In genomic region chr18:8776013-8776515, GRCh38 we compare ENCODE assay signal across 28 cellular contexts.
A peak's percentile ranks its signal among the peaks of the same experiment; 100 is the strongest.
DNase-seq lines count a peak whose midpoint lies in the region; ATAC-seq and TF ChIP-seq lines count a peak whose summit lies in the region.
"Had no signal": no experiment of that assay in that cellular context is flagged by ENCODE, and none has a peak within 500 bp of the region (broad histone marks: within the 10 kb centered on the region; RNA-seq: fewer than 3 reads in every experiment).

No MANE protein-coding gene starts in this region.

- H3K23ac ChIP-seq in IMR-90 (ENCODE audit: low read depth, low read length) (peak overlapping the region; percentile 68; the same call in 1 of the 2 replicates), mesendoderm (ENCODE audit: low read length) (peak overlapping the region; percentile 34)

- CTCF ChIA-PET in IMR-90 (lab: Yijun Ruan, JAX): no interaction called here

- dilution Hi-C loops in IMR-90 (cut with HindIII; ENCODE audit: low sequenced_read_pairs, unreplicated experiment): no loop called here

- no peak overlapping the region for H2AK9ac ChIP-seq in IMR-90 (replicated peaks; ENCODE audit: low read depth, low read length, poor library complexity)

- H3K27me3 ChIP-seq in IMR-90 (ENCODE audit: control insufficient read depth, insufficient read depth, low read length) (no peaks in the 10 kb centered on the region), mesendoderm (ENCODE audit: insufficient read depth, low read length, poor library complexity) (no peaks in the 10 kb centered on the region), testis (no peaks in the 10 kb centered on the region), breast epithelium (no peaks in the 10 kb centered on the region)
- H3K27me3 ChIP-seq: gastrocnemius medialis had no signal

- no peaks in the 10 kb centered on the region for H3K27me3 Mint-ChIP-seq in activated naive CD8-positive, alpha-beta T cell treated with anti-CD3 and anti-CD28 coated beads, Interleukin-2, amount 50 U/mL, for 24 hours

- peaks cover 23% of the 10 kb centered on the region for H3K9me1 ChIP-seq in IMR-90 (ENCODE audit: insufficient read depth, low read length)

- peaks cover 35% of the 10 kb centered on the region for H3K36me3 ChIP-seq in IMR-90 (ENCODE audit: control insufficient read depth, insufficient read depth, low read length)
- no peaks in the 10 kb centered on the region for H3K36me3 ChIP-seq in mesendoderm (ENCODE audit: control insufficient read depth, insufficient read depth, low read length)
- no peaks in the 10 kb centered on the region for H3K36me3 ChIP-seq in testis (ENCODE audit: low read depth, missing control alignments)
- H3K36me3 ChIP-seq in breast epithelium: no peaks in the 10 kb centered on the region
- H3K36me3 ChIP-seq: gastrocnemius medialis had no signal

- peaks cover 9% of the 10 kb centered on the region; the same call in 1 of the 2 replicates for H4K20me1 ChIP-seq in IMR-90 (ENCODE audit: insufficient read depth, low read length)

- H3K4me2 ChIP-seq in IMR-90 (ENCODE audit: low read depth, low read length) (no peak overlapping the region), mesendoderm (ENCODE audit: low read length) (no peak overlapping the region)

- no peak overlapping the region for H3K9ac ChIP-seq in IMR-90 (ENCODE audit: low read depth, low read length)
- no peak overlapping the region for H3K9ac ChIP-seq in mesendoderm (ENCODE audit: low read length)

- ATAC-seq in IMR-90 (ENCODE audit: low read depth): peak; percentile 13; the same call in 1 of the 2 replicates
- no peak for ATAC-seq in activated naive CD8-positive, alpha-beta T cell treated with anti-CD3 and anti-CD28 coated beads, Interleukin-2, amount 50 U/mL, for 24 hours
- ATAC-seq: activated CD4-positive, CD25-positive, alpha-beta regulatory T cell treated with anti-CD3 and anti-CD28 coated beads, Interleukin-2, amount 50 U/mL, for 24 hours; gastrocnemius medialis; K562; left lobe of liver; PC-3; SK-N-SH treated with all-trans-retinoic acid at 6 μM for 48 hours; stimulated activated effector memory CD8-positive, alpha-beta T cell treated with anti-CD3 and anti-CD28 coated beads, Interleukin-12 subunit alpha, Interleukin-12 subunit beta, amount 100 ng/mL, for 72 hours; T-helper 17 cell had no signal

- H2BK120ac ChIP-seq in IMR-90 (ENCODE audit: low read depth, low read length): no peak overlapping the region
- H2BK120ac ChIP-seq in mesendoderm (ENCODE audit: low read depth, low read length): no peak overlapping the region

- H3K56ac ChIP-seq in IMR-90 (ENCODE audit: extremely low read depth, insufficient read depth, low read length) (no peak overlapping the region), mesendoderm (ENCODE audit: low read length) (no peak overlapping the region)

- no peak overlapping the region for H3K4ac ChIP-seq in IMR-90 (ENCODE audit: low read depth, low read length)
- no peak overlapping the region for H3K4ac ChIP-seq in mesendoderm (ENCODE audit: low read depth, low read length)

- H2BK15ac ChIP-seq in IMR-90 (ENCODE audit: low read depth, low read length): no peak overlapping the region
- H2BK15ac ChIP-seq in mesendoderm (replicated peaks; ENCODE audit: low read depth): no peak overlapping the region

- H2AK5ac ChIP-seq in IMR-90 (ENCODE audit: low read depth, low read length): no peak overlapping the region
- no peak overlapping the region for H2AK5ac ChIP-seq in mesendoderm (ENCODE audit: low read length)

- BruUV-seq in IMR-90 (replicated peaks; lab: Mats Ljungman, UMichigan): no TSS peak

- H3K18ac ChIP-seq in IMR-90 (ENCODE audit: low read depth, low read length): no peak overlapping the region
- H3K18ac ChIP-seq in mesendoderm (ENCODE audit: low read length): peak overlapping the region; percentile 54

- no peak overlapping the region for H3K4me3 Mint-ChIP-seq in activated naive CD8-positive, alpha-beta T cell treated with anti-CD3 and anti-CD28 coated beads, Interleukin-2, amount 50 U/mL, for 24 hours
- H3K4me3 Mint-ChIP-seq: endodermal cell; stimulated activated effector memory CD8-positive, alpha-beta T cell treated with anti-CD3 and anti-CD28 coated beads, Interleukin-12 subunit alpha, Interleukin-12 subunit beta, amount 100 ng/mL, for 72 hours; T-helper 17 cell had no signal

- TF ChIP-seq CTCF in IMR-90 (conservative IDR thresholded peaks at IDR 0.05; ENCODE audit: low read depth, low read length): no peak
- no peak for TF ChIP-seq CTCF in coronary artery (IDR thresholded peaks at IDR 0.05)
- no peak for TF ChIP-seq CTCF in testis (IDR thresholded peaks at IDR 0.05)
- TF ChIP-seq CTCF in breast epithelium (IDR thresholded peaks at IDR 0.05): no peak

- H3K36me3 Mint-ChIP-seq in activated naive CD8-positive, alpha-beta T cell treated with anti-CD3 and anti-CD28 coated beads, Interleukin-2, amount 50 U/mL, for 24 hours (ENCODE audit: low read depth): no peaks in the 10 kb centered on the region
- H3K36me3 Mint-ChIP-seq: stimulated activated effector memory CD8-positive, alpha-beta T cell treated with anti-CD3 and anti-CD28 coated beads, Interleukin-12 subunit alpha, Interleukin-12 subunit beta, amount 100 ng/mL, for 72 hours had no signal

- H2AFZ ChIP-seq in IMR-90 (replicated peaks; ENCODE audit: low read length, poor library complexity): no peak overlapping the region

- H2BK5ac ChIP-seq in IMR-90 (ENCODE audit: low read depth, low read length, poor library complexity, severe bottlenecking) (no peak overlapping the region), mesendoderm (ENCODE audit: low read length) (no peak overlapping the region)

- TF ChIP-seq POLR2A in IMR-90 (IDR thresholded peaks at IDR 0.05; ENCODE audit: low read depth, low read length): no peak
- no peak for TF ChIP-seq POLR2A in testis (IDR thresholded peaks at IDR 0.05)
- no peak for TF ChIP-seq POLR2A in breast epithelium (IDR thresholded peaks at IDR 0.05)

- no peaks in the 10 kb centered on the region for H3K4me1 Mint-ChIP-seq in activated naive CD8-positive, alpha-beta T cell treated with anti-CD3 and anti-CD28 coated beads, Interleukin-2, amount 50 U/mL, for 24 hours
- H3K4me1 Mint-ChIP-seq: stimulated activated effector memory CD8-positive, alpha-beta T cell treated with anti-CD3 and anti-CD28 coated beads, Interleukin-12 subunit alpha, Interleukin-12 subunit beta, amount 100 ng/mL, for 72 hours had no signal

- no peak overlapping the region for H3K27ac Mint-ChIP-seq in activated naive CD8-positive, alpha-beta T cell treated with anti-CD3 and anti-CD28 coated beads, Interleukin-2, amount 50 U/mL, for 24 hours
- H3K27ac Mint-ChIP-seq: endodermal cell; stimulated activated effector memory CD8-positive, alpha-beta T cell treated with anti-CD3 and anti-CD28 coated beads, Interleukin-12 subunit alpha, Interleukin-12 subunit beta, amount 100 ng/mL, for 72 hours; T-helper 17 cell had no signal

- H3K14ac ChIP-seq in IMR-90 (replicated peaks; ENCODE audit: low read depth, low read length): peak overlapping the region; percentile 45; the same call in 1 of the 2 replicates

- H3K27ac ChIP-seq in IMR-90 (ENCODE audit: insufficient read depth, low read length) (peak overlapping the region; percentile 46; the same call in 1 of the 2 replicates), coronary artery (no peak overlapping the region), mesendoderm (ENCODE audit: low read depth, low read length) (no peak overlapping the region), testis (no peak overlapping the region), breast epithelium (no peak overlapping the region)
- H3K27ac ChIP-seq: C4-2B, gastrocnemius medialis had no signal

- H3K79me2 ChIP-seq in mesendoderm (ENCODE audit: control insufficient read depth, insufficient read depth, low read length): no peaks in the 10 kb centered on the region

- intact Hi-C loops in IMR-90 (cut with micrococcal nuclease) (no loop called here), testis (cut with DNase I; ENCODE audit: low total_unique reads) (no loop called here), breast epithelium (cut with DNase I; ENCODE audit: low total_unique reads) (no loop called here)

- H3K79me1 ChIP-seq in IMR-90 (ENCODE audit: low read depth in 1 of 2, low read length in 2 of 2): peaks cover 42 to 85% of the 10 kb centered on the region in 2 experiments
- peaks cover 2% of the 10 kb centered on the region for H3K79me1 ChIP-seq in mesendoderm (ENCODE audit: low read length)

- H3K4me1 ChIP-seq in IMR-90 (ENCODE audit: control insufficient read depth, insufficient read depth, low read length): peaks cover 5% of the 10 kb centered on the region
- H3K4me1 ChIP-seq in mesendoderm (ENCODE audit: control insufficient read depth, low read depth, low read length): no peaks in the 10 kb centered on the region
- peaks cover 24% of the 10 kb centered on the region for H3K4me1 ChIP-seq in testis
- peaks cover 0 to 4% of the 10 kb centered on the region in 2 donors for H3K4me1 ChIP-seq in breast epithelium
- H3K4me1 ChIP-seq: Caco-2, gastrocnemius medialis had no signal

- H4K8ac ChIP-seq in IMR-90 (ENCODE audit: low read depth in 2 of 2, low read length in 2 of 2) (peak overlapping the region in 1 of 2 experiments; percentile 3; a peak in 1 of 4 replicates), mesendoderm (ENCODE audit: low read depth, low read length) (no peak overlapping the region)

- H3K9me3 ChIP-seq in IMR-90 (ENCODE audit: control insufficient read depth, insufficient read depth, low read length) (no peaks in the 10 kb centered on the region), testis (no peaks in the 10 kb centered on the region), breast epithelium (no peaks in the 10 kb centered on the region)
- H3K9me3 ChIP-seq: Caco-2, gastrocnemius medialis had no signal

- WGBS in IMR-90 (ENCODE audit: extremely low coverage in 2 of 2, insufficient read length in 1 of 2), 2 experiments: no CpG with 5 or more reads among the region's 6 CpGs
- WGBS in mesendoderm (ENCODE audit: extremely low coverage, insufficient coverage, low lambda C conversion rate): no CpG with 5 or more reads among the region's 6 CpGs
- 51 to 73% methylated on average over 6 of the region's 6 CpGs for WGBS in testis, 2 donors

- no peak overlapping the region; the same call in 1 of the 2 replicates for H4K5ac ChIP-seq in IMR-90 (ENCODE audit: low read depth, low read length)
- no peak overlapping the region for H4K5ac ChIP-seq in mesendoderm (ENCODE audit: low read length)

- no peak for TF ChIP-seq RAD21 in IMR-90 (IDR thresholded peaks at IDR 0.05; ENCODE audit: low read length)

- no peak overlapping the region for H4K91ac ChIP-seq in IMR-90 (ENCODE audit: insufficient read depth, low read depth, low read length)

- H3K4me3 ChIP-seq in IMR-90 (ENCODE audit: insufficient read depth, low read depth, low read length): no peak overlapping the region
- H3K4me3 ChIP-seq in coronary artery: no peak overlapping the region
- H3K4me3 ChIP-seq in mesendoderm (ENCODE audit: low read length): no peak overlapping the region
- no peak overlapping the region for H3K4me3 ChIP-seq in testis
- H3K4me3 ChIP-seq in breast epithelium: no peak overlapping the region
- H3K4me3 ChIP-seq: gastrocnemius medialis, K562 had no signal

- DNase-seq in IMR-90 (no peak), coronary artery (ENCODE audit: low spot score) (peak; percentile 9), mesendoderm (no peak), testis (peak; percentile 17), breast epithelium (ENCODE audit: low spot score in 2 of 2) (no peak), hippocampal formation (lab: John Stamatoyannopoulos, UW) (no peak), H4 (ENCODE audit: low spot score) (no peak)
- DNase-seq in activated naive CD8-positive, alpha-beta T cell treated with anti-CD3 and anti-CD28 coated beads, Interleukin-2, amount 50 U/mL, for 24 hours: no peak
- DNase-seq: activated CD4-positive, alpha-beta T cell treated with anti-CD3 and anti-CD28 coated beads, Interleukin-2, amount 50 U/mL, for 48 hours; activated naive CD4-positive, alpha-beta T cell; Caco-2; dermis blood vessel endothelial cell; DMS79; endodermal cell; gastrocnemius medialis; GDM1; GOT3; hypothalamus; NCI-H1048; NCI-H2107; PC-3; T-helper 17 cell had no signal

- H2BK20ac ChIP-seq in IMR-90 (ENCODE audit: low read depth, low read length): no peak overlapping the region

- no peaks in the 10 kb centered on the region for H3K9me3 Mint-ChIP-seq in activated naive CD8-positive, alpha-beta T cell treated with anti-CD3 and anti-CD28 coated beads, Interleukin-2, amount 50 U/mL, for 24 hours
- H3K9me3 Mint-ChIP-seq: endodermal cell; stimulated activated effector memory CD8-positive, alpha-beta T cell treated with anti-CD3 and anti-CD28 coated beads, Interleukin-12 subunit alpha, Interleukin-12 subunit beta, amount 100 ng/mL, for 72 hours had no signal

- POLR2A ChIA-PET in IMR-90 (lab: Charles Lee; ENCODE audit: unreplicated experiment): no interaction called here

- in situ Hi-C loops in IMR-90 (cut with MboI; ENCODE audit: low sequenced_read_pairs): no loop called here

Comparison
In these comparisons a context has a peak if more than half of its experiments do, and no peak if none do; other contexts are left out.
1. DNase-seq: peak in coronary artery (single experiment) and testis (single experiment); none in IMR-90 (single experiment), mesendoderm (single experiment), breast epithelium (0 of 2), hippocampal formation (0 of 2), H4 (single experiment) and activated naive CD8-positive, alpha-beta T cell treated with anti-CD3 and anti-CD28 coated beads, Interleukin-2, amount 50 U/mL, for 24 hours (single experiment).